Comparison of ENCODE assay signal across 21 cellular contexts in genomic region chr5:76729373-76730290, GRCh38.
"Had no signal": no experiment of that assay in that cellular context is flagged by ENCODE, and none has a peak within 500 bp of the region (broad histone marks: within the 10 kb centered on the region; RNA-seq: fewer than 3 reads in every experiment).

No MANE protein-coding gene starts in this region.

- H3K36me3 Mint-ChIP-seq: stimulated activated memory B cell treated with anti-CD40 and anti-IgM and Interleukin-4, amounts not matched to agents 10 μg/mL and 1 μg/mL and 100 μg/mL, for 72 hours had no signal

- H3K9ac ChIP-seq: neural progenitor cell had no signal

- H2AFZ ChIP-seq: neural progenitor cell had no signal

- FAIRE-seq: frontal cortex, islet of Langerhans had no signal

- H3K27ac ChIP-seq: heart left ventricle, neural progenitor cell, ovary, tibial nerve, upper lobe of right lung, vagina had no signal

- H3K27me3 ChIP-seq: heart left ventricle, neural progenitor cell, ovary, tibial nerve, upper lobe of right lung, vagina had no signal

- H3K4me3 ChIP-seq: heart left ventricle, neural progenitor cell, ovary, tibial nerve, upper lobe of right lung, vagina had no signal

- H3K4me1 Mint-ChIP-seq: neural progenitor cell had no signal

- H3K4me2 ChIP-seq: neural progenitor cell had no signal

- H3K27me3 Mint-ChIP-seq: dendritic cell treated with granulocyte-macrophage colony-stimulating factor and Interleukin-4, amounts not matched to agents 40 ng/mL and 50 ng/mL, for 4 days; stimulated activated naive CD8-positive, alpha-beta T cell treated with anti-CD3 and anti-CD28 coated beads, Interleukin-15, Interleukin-2, amounts not matched to agents 100 ng/mL and 50 ng/mL, for 24 hours had no signal

- ATAC-seq: esophagus mucosa; heart left ventricle; left lobe of liver; naive thymus-derived CD8-positive, alpha-beta T cell; right cardiac atrium; stimulated activated memory B cell treated with anti-CD40 and anti-IgM and Interleukin-4, amounts not matched to agents 10 μg/mL and 1 μg/mL and 100 μg/mL, for 72 hours; upper lobe of right lung had no signal

- H3K4me3 Mint-ChIP-seq: dendritic cell treated with granulocyte-macrophage colony-stimulating factor and Interleukin-4, amounts not matched to agents 40 ng/mL and 50 ng/mL, for 4 days; naive thymus-derived CD8-positive, alpha-beta T cell; neural progenitor cell; stimulated activated memory B cell treated with anti-CD40 and anti-IgM and Interleukin-4, amounts not matched to agents 10 μg/mL and 1 μg/mL and 100 μg/mL, for 72 hours; stimulated activated naive CD8-positive, alpha-beta T cell treated with anti-CD3 and anti-CD28 coated beads, Interleukin-15, Interleukin-2, amounts not matched to agents 100 ng/mL and 50 ng/mL, for 24 hours had no signal

- H3K27ac Mint-ChIP-seq: dendritic cell treated with granulocyte-macrophage colony-stimulating factor and Interleukin-4, amounts not matched to agents 40 ng/mL and 50 ng/mL, for 4 days; neural progenitor cell; stimulated activated memory B cell treated with anti-CD40 and anti-IgM and Interleukin-4, amounts not matched to agents 10 μg/mL and 1 μg/mL and 100 μg/mL, for 72 hours; stimulated activated naive CD8-positive, alpha-beta T cell treated with anti-CD3 and anti-CD28 coated beads, Interleukin-15, Interleukin-2, amounts not matched to agents 100 ng/mL and 50 ng/mL, for 24 hours had no signal

- DNase-seq: heart left ventricle; hippocampal formation; kidney glomerular epithelial cell; mammary epithelial cell; naive thymus-derived CD8-positive, alpha-beta T cell; nucleus accumbens; ovary; right cardiac atrium; stimulated activated CD4-positive, alpha-beta T cell treated with anti-CD3 and anti-CD28 coated beads, Interleukin-4, amount 100 ng/mL, for 1 hour; stimulated activated CD8-positive, alpha-beta memory T cell treated with anti-CD3 and anti-CD28 coated beads, Interleukin-4, amount 100 ng/mL, for 48 hours; upper lobe of right lung had no signal

- H3K9me3 ChIP-seq: ovary had no signal

- H3K4me1 ChIP-seq: heart left ventricle, neural progenitor cell, tibial nerve, upper lobe of right lung, vagina had no signal

- H3K36me3 ChIP-seq: ovary, upper lobe of right lung, vagina had no signal
